ENCODE assay signal across 1 cellular context in the genomic region with DNA sequence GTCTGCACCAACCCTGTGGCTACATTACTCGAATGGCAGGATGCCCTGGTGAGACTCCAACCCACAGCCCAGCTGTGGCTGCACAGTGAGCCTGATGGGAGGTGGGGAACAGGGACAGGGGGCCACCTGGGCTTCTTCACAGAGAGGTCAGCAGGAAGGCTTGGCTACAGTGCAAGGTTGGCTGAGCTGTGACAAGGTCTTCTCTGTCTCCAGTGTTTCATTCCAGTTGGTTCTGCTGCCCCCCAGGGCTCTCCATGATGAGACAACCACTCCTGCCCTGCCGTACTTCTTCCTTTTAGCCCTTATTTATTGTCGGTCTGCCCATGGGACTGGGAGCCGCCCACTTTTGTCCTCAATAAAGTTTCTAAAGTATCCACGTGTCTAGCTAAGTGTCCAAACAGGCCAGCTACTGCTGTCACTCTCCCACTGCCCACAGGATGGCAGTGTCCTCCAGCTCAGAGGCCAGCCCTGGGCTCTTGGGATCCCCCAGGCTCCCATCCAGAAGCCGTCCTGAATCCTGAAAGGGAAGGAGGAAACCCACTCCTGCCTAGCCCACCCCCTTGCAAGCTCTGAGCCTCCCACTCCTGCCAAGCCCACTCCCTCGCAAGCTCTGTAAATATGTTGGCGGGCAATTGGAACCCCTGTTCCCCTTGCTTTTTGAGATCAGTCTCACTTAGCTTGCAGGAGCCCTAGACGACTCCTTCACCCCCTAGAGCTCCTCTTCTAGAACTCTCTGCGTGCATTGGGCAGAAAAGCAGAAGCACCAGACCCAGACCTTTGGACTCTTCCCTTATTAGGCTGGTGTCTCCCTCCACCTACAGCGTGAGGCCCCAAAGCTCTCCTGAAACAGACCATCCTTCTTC.
TF ChIP-seq lines count a peak whose summit lies in the region.

No MANE protein-coding gene starts in this region.

TF ChIP-seq in K562, 482 proteins besides CTCF, POLR2A, EP300 and RAD21 (continued from another document and continues in another):
- TF ChIP-seq, protein P1, sequence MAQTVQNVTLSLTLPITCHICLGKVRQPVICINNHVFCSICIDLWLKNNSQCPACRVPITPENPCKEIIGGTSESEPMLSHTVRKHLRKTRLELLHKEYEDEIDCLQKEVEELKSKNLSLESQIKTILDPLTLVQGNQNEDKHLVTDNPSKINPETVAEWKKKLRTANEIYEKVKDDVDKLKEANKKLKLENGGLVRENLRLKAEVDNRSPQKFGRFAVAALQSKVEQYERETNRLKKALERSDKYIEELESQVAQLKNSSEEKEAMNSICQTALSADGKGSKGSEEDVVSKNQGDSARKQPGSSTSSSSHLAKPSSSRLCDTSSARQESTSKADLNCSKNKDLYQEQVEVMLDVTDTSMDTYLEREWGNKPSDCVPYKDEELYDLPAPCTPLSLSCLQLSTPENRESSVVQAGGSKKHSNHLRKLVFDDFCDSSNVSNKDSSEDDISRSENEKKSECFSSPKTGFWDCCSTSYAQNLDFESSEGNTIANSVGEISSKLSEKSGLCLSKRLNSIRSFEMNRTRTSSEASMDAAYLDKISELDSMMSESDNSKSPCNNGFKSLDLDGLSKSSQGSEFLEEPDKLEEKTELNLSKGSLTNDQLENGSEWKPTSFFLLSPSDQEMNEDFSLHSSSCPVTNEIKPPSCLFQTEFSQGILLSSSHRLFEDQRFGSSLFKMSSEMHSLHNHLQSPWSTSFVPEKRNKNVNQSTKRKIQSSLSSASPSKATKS (CRISPR knock-in tag; IDR thresholded peaks at IDR 0.05) = no peak
- TF ChIP-seq NFIX (CRISPR knock-in tag; IDR thresholded peaks at IDR 0.05; ENCODE audit: low read depth) (no peak), YY1 (IDR thresholded peaks at IDR 0.05; ENCODE audit: borderline replicate concordance in 1 of 3, control insufficient read depth in 1 of 3, extremely low read depth in 1 of 3, insufficient read depth in 3 of 3, insufficient read length in 1 of 3, insufficient replicate concordance in 2 of 3, low read depth in 1 of 3, low read length in 2 of 3) (peak in 1 of 3 experiments; percentile 7), OTX1 (CRISPR knock-in tag; IDR thresholded peaks at IDR 0.05) (no peak), ZKSCAN1 (IDR thresholded peaks at IDR 0.05; ENCODE audit: low read depth, low read length) (no peak), ZNF347 (CRISPR knock-in tag; IDR thresholded peaks at IDR 0.05; ENCODE audit: low read depth) (no peak), KLF13 (tag; IDR thresholded peaks at IDR 0.05; ENCODE audit: borderline replicate concordance, low read depth) (peak; percentile 96), ZBTB17 (CRISPR knock-in tag; IDR thresholded peaks at IDR 0.05) (no peak), SPI1 (IDR thresholded peaks at IDR 0.05; ENCODE audit: borderline replicate concordance, low read depth, low read length) (no peak), GTF2F1 (IDR thresholded peaks at IDR 0.05; ENCODE audit: low read depth, low read length) (no peak), MTA1 (IDR thresholded peaks at IDR 0.05; ENCODE audit: borderline replicate concordance) (no peak), NR4A1 (CRISPR knock-in tag; IDR thresholded peaks at IDR 0.05) (no peak), NR4A1 (tag; IDR thresholded peaks at IDR 0.05) (no peak), ZNF217 (CRISPR knock-in tag; IDR thresholded peaks at IDR 0.05) (no peak), ETV1 (tag; conservative IDR thresholded peaks at IDR 0.05; ENCODE audit: low read depth) (no peak), CBX2 (IDR thresholded peaks at IDR 0.05; ENCODE audit: insufficient read depth, low read length, poor library complexity, severe bottlenecking) (no peak), CBX8 (IDR thresholded peaks at IDR 0.05; ENCODE audit: borderline replicate concordance, extremely low read depth, low read depth, low read length, poor library complexity, severe bottlenecking) (no peak), JUN (IDR thresholded peaks at IDR 0.05; ENCODE audit: borderline replicate concordance, low read depth, low read length) (0 out of 2 replicates have a peak, but pooled peaks have one; percentile 34), JUN (CRISPR knock-in tag; IDR thresholded peaks at IDR 0.05; ENCODE audit: borderline replicate concordance) (no peak), NFRKB (IDR thresholded peaks at IDR 0.05; ENCODE audit: low read depth) (no peak), LCOR (CRISPR knock-in tag; IDR thresholded peaks at IDR 0.05) (no peak), KDM2B (CRISPR knock-in tag; IDR thresholded peaks at IDR 0.05) (no peak), ZNF57 (CRISPR knock-in tag; IDR thresholded peaks at IDR 0.05) (no peak), TARDBP (IDR thresholded peaks at IDR 0.05) (no peak), FIP1L1 (IDR thresholded peaks at IDR 0.05; ENCODE audit: low read depth, low read length, poor library complexity, severe bottlenecking) (no peak)
- TF ChIP-seq, protein P2, sequence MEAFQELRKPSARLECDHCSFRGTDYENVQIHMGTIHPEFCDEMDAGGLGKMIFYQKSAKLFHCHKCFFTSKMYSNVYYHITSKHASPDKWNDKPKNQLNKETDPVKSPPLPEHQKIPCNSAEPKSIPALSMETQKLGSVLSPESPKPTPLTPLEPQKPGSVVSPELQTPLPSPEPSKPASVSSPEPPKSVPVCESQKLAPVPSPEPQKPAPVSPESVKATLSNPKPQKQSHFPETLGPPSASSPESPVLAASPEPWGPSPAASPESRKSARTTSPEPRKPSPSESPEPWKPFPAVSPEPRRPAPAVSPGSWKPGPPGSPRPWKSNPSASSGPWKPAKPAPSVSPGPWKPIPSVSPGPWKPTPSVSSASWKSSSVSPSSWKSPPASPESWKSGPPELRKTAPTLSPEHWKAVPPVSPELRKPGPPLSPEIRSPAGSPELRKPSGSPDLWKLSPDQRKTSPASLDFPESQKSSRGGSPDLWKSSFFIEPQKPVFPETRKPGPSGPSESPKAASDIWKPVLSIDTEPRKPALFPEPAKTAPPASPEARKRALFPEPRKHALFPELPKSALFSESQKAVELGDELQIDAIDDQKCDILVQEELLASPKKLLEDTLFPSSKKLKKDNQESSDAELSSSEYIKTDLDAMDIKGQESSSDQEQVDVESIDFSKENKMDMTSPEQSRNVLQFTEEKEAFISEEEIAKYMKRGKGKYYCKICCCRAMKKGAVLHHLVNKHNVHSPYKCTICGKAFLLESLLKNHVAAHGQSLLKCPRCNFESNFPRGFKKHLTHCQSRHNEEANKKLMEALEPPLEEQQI (IDR thresholded peaks at IDR 0.05) = no peak
- TF ChIP-seq, protein P3, sequence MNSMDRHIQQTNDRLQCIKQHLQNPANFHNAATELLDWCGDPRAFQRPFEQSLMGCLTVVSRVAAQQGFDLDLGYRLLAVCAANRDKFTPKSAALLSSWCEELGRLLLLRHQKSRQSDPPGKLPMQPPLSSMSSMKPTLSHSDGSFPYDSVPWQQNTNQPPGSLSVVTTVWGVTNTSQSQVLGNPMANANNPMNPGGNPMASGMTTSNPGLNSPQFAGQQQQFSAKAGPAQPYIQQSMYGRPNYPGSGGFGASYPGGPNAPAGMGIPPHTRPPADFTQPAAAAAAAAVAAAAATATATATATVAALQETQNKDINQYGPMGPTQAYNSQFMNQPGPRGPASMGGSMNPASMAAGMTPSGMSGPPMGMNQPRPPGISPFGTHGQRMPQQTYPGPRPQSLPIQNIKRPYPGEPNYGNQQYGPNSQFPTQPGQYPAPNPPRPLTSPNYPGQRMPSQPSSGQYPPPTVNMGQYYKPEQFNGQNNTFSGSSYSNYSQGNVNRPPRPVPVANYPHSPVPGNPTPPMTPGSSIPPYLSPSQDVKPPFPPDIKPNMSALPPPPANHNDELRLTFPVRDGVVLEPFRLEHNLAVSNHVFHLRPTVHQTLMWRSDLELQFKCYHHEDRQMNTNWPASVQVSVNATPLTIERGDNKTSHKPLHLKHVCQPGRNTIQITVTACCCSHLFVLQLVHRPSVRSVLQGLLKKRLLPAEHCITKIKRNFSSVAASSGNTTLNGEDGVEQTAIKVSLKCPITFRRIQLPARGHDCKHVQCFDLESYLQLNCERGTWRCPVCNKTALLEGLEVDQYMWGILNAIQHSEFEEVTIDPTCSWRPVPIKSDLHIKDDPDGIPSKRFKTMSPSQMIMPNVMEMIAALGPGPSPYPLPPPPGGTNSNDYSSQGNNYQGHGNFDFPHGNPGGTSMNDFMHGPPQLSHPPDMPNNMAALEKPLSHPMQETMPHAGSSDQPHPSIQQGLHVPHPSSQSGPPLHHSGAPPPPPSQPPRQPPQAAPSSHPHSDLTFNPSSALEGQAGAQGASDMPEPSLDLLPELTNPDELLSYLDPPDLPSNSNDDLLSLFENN (IDR thresholded peaks at IDR 0.05; ENCODE audit: low read depth in 2 of 2, low read length in 2 of 2) = no peak
- TF ChIP-seq, protein P4, sequence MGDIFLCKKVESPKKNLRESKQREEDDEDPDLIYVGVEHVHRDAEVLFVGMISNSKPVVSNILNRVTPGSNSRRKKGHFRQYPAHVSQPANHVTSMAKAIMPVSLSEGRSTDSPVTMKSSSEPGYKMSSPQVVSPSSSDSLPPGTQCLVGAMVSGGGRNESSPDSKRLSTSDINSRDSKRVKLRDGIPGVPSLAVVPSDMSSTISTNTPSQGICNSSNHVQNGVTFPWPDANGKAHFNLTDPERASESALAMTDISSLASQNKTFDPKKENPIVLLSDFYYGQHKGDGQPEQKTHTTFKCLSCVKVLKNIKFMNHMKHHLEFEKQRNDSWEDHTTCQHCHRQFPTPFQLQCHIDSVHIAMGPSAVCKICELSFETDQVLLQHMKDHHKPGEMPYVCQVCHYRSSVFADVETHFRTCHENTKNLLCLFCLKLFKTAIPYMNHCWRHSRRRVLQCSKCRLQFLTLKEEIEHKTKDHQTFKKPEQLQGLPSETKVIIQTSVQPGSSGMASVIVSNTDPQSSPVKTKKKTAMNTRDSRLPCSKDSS (IDR thresholded peaks at IDR 0.05; ENCODE audit: low read depth, partially characterized antibody) = no peak
- TF ChIP-seq, protein P5, sequence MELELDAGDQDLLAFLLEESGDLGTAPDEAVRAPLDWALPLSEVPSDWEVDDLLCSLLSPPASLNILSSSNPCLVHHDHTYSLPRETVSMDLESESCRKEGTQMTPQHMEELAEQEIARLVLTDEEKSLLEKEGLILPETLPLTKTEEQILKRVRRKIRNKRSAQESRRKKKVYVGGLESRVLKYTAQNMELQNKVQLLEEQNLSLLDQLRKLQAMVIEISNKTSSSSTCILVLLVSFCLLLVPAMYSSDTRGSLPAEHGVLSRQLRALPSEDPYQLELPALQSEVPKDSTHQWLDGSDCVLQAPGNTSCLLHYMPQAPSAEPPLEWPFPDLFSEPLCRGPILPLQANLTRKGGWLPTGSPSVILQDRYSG (tag; conservative IDR thresholded peaks at IDR 0.05; ENCODE audit: low read depth) = no peak
- TF ChIP-seq, protein P6, sequence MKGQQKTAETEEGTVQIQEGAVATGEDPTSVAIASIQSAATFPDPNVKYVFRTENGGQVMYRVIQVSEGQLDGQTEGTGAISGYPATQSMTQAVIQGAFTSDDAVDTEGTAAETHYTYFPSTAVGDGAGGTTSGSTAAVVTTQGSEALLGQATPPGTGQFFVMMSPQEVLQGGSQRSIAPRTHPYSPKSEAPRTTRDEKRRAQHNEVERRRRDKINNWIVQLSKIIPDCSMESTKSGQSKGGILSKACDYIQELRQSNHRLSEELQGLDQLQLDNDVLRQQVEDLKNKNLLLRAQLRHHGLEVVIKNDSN (CRISPR knock-in tag; IDR thresholded peaks at IDR 0.05) = peak; percentile 52; the same call in 1 of the 2 replicates
- TF ChIP-seq, protein P7, sequence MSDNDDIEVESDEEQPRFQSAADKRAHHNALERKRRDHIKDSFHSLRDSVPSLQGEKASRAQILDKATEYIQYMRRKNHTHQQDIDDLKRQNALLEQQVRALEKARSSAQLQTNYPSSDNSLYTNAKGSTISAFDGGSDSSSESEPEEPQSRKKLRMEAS (CRISPR knock-in tag; IDR thresholded peaks at IDR 0.05) = peak; percentile 74; the same call in 1 of the 2 replicates
- TF ChIP-seq, protein P8, sequence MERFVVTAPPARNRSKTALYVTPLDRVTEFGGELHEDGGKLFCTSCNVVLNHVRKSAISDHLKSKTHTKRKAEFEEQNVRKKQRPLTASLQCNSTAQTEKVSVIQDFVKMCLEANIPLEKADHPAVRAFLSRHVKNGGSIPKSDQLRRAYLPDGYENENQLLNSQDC (CRISPR knock-in tag; IDR thresholded peaks at IDR 0.05) = no peak
- TF ChIP-seq, protein P9, sequence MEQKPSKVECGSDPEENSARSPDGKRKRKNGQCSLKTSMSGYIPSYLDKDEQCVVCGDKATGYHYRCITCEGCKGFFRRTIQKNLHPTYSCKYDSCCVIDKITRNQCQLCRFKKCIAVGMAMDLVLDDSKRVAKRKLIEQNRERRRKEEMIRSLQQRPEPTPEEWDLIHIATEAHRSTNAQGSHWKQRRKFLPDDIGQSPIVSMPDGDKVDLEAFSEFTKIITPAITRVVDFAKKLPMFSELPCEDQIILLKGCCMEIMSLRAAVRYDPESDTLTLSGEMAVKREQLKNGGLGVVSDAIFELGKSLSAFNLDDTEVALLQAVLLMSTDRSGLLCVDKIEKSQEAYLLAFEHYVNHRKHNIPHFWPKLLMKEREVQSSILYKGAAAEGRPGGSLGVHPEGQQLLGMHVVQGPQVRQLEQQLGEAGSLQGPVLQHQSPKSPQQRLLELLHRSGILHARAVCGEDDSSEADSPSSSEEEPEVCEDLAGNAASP (IDR thresholded peaks at IDR 0.05) = no peak
- TF ChIP-seq, protein P10, sequence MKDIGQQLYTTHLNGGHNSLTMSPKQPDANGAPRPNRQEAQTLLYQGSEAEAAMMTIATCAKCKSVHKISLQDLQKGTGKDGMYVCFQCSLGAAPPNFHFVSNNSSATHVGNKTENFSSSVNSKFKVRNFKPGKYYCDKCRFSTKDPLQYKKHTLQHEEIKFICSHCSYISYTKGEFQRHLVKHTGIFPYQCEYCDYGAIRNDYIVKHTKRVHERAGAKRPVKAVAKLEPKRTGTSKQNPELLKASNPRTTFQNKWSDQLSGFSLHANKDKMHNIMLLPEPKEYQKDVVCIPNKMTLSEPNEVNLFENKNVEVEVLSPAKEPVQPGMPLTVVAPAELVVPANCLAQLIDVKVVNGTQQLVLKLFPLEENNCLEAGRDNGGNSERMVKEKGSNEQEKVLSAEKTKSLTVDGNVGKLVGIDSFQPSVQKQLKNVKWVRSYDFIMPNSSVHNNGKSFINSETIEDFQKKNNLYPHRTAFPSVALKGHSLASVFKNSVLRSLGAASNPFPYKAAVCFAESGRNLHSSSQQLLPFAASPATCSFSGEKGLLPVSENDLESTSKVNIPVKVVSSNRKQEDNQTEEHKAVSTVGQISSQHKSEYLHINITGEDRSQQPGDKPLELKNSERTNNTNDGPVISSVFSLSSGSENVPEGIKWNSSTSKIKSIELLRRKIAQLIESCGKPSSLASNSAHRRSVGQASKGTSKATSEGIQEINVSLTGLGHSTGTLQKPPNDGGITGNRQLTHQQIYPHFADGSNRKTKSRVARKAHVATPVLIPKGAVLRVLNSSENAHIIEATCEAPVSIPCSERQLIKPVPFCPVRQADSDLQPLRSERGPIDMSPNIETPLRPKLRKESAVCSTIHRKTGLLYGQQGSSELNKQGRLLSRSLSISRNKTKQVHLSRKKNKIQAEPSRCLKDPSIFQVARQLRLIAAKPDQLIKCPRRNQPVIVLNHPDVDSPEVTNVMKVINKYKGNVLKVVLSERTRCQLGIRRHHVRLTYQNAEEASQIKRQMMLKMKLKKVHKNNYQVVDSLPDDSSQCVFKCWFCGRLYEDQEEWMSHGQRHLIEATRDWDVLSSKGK (CRISPR knock-in tag; IDR thresholded peaks at IDR 0.05) = no peak
- TF ChIP-seq, protein P11, sequence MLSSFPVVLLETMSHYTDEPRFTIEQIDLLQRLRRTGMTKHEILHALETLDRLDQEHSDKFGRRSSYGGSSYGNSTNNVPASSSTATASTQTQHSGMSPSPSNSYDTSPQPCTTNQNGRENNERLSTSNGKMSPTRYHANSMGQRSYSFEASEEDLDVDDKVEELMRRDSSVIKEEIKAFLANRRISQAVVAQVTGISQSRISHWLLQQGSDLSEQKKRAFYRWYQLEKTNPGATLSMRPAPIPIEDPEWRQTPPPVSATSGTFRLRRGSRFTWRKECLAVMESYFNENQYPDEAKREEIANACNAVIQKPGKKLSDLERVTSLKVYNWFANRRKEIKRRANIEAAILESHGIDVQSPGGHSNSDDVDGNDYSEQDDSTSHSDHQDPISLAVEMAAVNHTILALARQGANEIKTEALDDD (IDR thresholded peaks at IDR 0.05) = no peak
